10 cellular contexts compared by ENCODE assay signal in the genomic region with DNA sequence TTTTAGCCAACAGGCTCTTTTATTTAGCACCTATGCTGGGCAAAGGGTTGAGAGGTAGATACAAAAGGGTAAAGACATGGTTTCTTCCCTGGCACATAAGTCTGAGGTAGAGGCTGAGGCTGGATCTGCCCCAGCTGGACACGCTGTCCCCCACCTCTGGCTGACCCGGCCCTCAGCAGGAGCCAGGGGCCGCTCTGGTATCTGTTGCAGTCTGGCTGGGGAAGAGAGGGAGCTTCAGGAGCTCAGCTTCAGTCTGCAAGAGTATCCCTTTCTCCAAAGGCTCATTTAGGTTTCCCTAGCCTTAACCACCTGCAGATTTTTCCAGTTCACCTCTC. TPM values are rescaled to one million over a fixed set of nuclear protein-coding genes. Genes with fewer than 3 reads are reported as not detected.
DNase-seq lines count a peak whose midpoint lies in the region; ATAC-seq and TF ChIP-seq lines count a peak whose summit lies in the region.
"Had no signal": no experiment of that assay in that cellular context is flagged by ENCODE, and none has a peak within 500 bp of the region (broad histone marks: within the 10 kb centered on the region; RNA-seq: fewer than 3 reads in every experiment).

No MANE protein-coding gene starts in this region.

- no peak for ATAC-seq in GM21717 (IDR thresholded peaks at IDR 0.05; ENCODE audit: unreplicated experiment)

- H3K4me2 ChIP-seq in DOHH2 (ENCODE audit: low read length), result peak overlapping the region; percentile 69

- H4K20me1 ChIP-seq in DOHH2 (ENCODE audit: control insufficient read depth, insufficient read depth, low read depth, low read length), result no peaks in the 10 kb centered on the region

- H3F3A ChIP-seq in DOHH2 (ENCODE audit: control insufficient read depth, insufficient read depth), result no peaks in the 10 kb centered on the region

- peak overlapping the region in 2 of 3 experiments; percentile 38 to 67 for H3K4me3 Mint-ChIP-seq in nephron

- no peaks in the 10 kb centered on the region for H3K79me2 ChIP-seq in DOHH2 (ENCODE audit: control insufficient read depth, low read length)

- H3K9me3 ChIP-seq in DOHH2 (ENCODE audit: control insufficient read depth, insufficient read depth, low read length) (no peaks in the 10 kb centered on the region), NT2/D1 (ENCODE audit: insufficient read depth, low read length) (no peaks in the 10 kb centered on the region)

- peak overlapping the region; percentile 27 for H3K9ac ChIP-seq in NT2/D1 (ENCODE audit: insufficient read length, low read depth)

- no peaks in the 10 kb centered on the region for H3K9me2 ChIP-seq in DOHH2 (replicated peaks; ENCODE audit: control insufficient read depth, low read length)

- no peaks in the 10 kb centered on the region for H3K9me3 Mint-ChIP-seq in nephron

- TF ChIP-seq CTCF in DOHH2 (IDR thresholded peaks at IDR 0.05; ENCODE audit: low read depth, low read length, poor library complexity, severe bottlenecking) (no peak), dorsolateral prefrontal cortex (IDR thresholded peaks at IDR 0.05 in 54 of 56, conservative IDR thresholded peaks at IDR 0.05 in 2 of 56; ENCODE audit: low read depth in 1 of 56, partially characterized antibody in 56 of 56) (no peak), nephron (IDR thresholded peaks at IDR 0.05; ENCODE audit: unreplicated experiment in 3 of 3) (no peak)

- peak overlapping the region; percentile 95 to 96 (median 96) for H3K27ac Mint-ChIP-seq in nephron

- H3K27ac ChIP-seq in DOHH2 (ENCODE audit: low read depth, low read length), result peak overlapping the region; percentile 67
- H3K27ac ChIP-seq in dorsolateral prefrontal cortex, result peak overlapping the region in 41 of 59 donors; percentile 5 to 91 (median 56)
- H3K27ac ChIP-seq: brain microvascular endothelial cell had no signal

- H3K27me3 Mint-ChIP-seq in nephron (ENCODE audit: low read depth), result peaks cover 9% of the 10 kb centered on the region

- H3K36me3 ChIP-seq in DOHH2 (ENCODE audit: control insufficient read depth, low read length) (no peaks in the 10 kb centered on the region), NT2/D1 (ENCODE audit: insufficient read depth, insufficient read length, low read length) (peaks cover 21% of the 10 kb centered on the region)
- H3K36me3 ChIP-seq: brain microvascular endothelial cell had no signal

- peak overlapping the region; percentile 63 for H3K4me3 ChIP-seq in DOHH2 (ENCODE audit: low read length)
- H3K4me3 ChIP-seq in NT2/D1 (ENCODE audit: insufficient read length, low read depth), result no peak overlapping the region
- no peak overlapping the region for H3K4me3 ChIP-seq in dorsolateral prefrontal cortex

- peaks cover 2% of the 10 kb centered on the region; the same call in 1 of the 2 replicates for H3K27me3 ChIP-seq in DOHH2 (ENCODE audit: control insufficient read depth, low read length)
- H3K27me3 ChIP-seq in NT2/D1 (ENCODE audit: insufficient read depth, insufficient read length), result no peaks in the 10 kb centered on the region
- H3K27me3 ChIP-seq in dorsolateral prefrontal cortex, result no peaks in the 10 kb centered on the region

- H3K4me1 Mint-ChIP-seq in nephron, result peaks cover 97% of the 10 kb centered on the region

- intact Hi-C loops in dorsolateral prefrontal cortex (cut with DNase I), result no loop called here

- no peaks in the 10 kb centered on the region for H3K36me3 Mint-ChIP-seq in nephron (ENCODE audit: low read depth)

- H3K4me1 ChIP-seq in DOHH2 (ENCODE audit: control insufficient read depth, low read length) (peaks cover 81% of the 10 kb centered on the region), NT2/D1 (ENCODE audit: insufficient read depth, insufficient read length) (peaks cover 63% of the 10 kb centered on the region)

- DNase-seq in NT2/D1 (ENCODE audit: low read depth, low spot score) (no peak), dorsolateral prefrontal cortex (peak in 1 of 10 donors; percentile 24), pons (ENCODE audit: low spot score) (no peak), NCI-H1105 (lab: John Stamatoyannopoulos, UW) (no peak), NCI-H2171 (lab: John Stamatoyannopoulos, UW) (no peak)

RNA-seq across cellular contexts. Expression of gene BLACAT1, which starts 14.2 kb away (rescaled TPM):
- total RNA-seq in dorsolateral prefrontal cortex, result 1 to 10 TPM in 107 of 120 experiments, under 1 TPM in 13; 0.46 to 4.5 (median 1.7) TPM

RNA-seq across cellular contexts. Expression of gene LEMD1, which starts 19.8 kb away (rescaled TPM):
- total RNA-seq in dorsolateral prefrontal cortex, result 1 to 10 TPM in 94 of 120 experiments, under 1 TPM in 5, not detected in 21; 0.71 to 6.6 (median 2.0) TPM
- total RNA-seq: left lobe of liver had no signal
